Comparison of ENCODE assay signal across 11 cellular contexts in the genomic region with DNA sequence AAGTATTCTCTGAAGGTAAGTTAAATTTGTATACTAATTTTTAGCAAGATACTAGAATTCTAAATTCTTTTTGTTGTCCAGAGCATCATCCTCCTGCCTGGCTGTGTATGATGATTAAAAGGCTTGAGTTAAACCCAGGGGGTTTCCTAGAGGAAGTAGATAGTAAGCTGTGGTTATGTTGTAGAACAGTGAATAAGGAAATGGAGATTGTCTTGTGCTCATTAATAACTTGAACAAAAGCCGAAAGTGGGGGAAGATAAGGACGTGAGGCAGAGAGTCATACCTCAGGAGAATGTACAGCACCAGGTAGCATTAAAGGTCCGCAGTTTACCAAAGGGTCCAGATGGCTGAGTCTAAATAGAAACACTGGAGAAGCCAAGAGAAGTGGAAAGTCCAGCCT. TPM values are rescaled to one million over a fixed set of nuclear protein-coding genes. Genes with fewer than 3 reads are reported as not detected.
DNase-seq lines count a peak whose midpoint lies in the region; ATAC-seq and TF ChIP-seq lines count a peak whose summit lies in the region.
"Had no signal": no experiment of that assay in that cellular context is flagged by ENCODE, and none has a peak within 500 bp of the region (broad histone marks: within the 10 kb centered on the region; RNA-seq: fewer than 3 reads in every experiment).

No MANE protein-coding gene starts in this region.

- H3F3A ChIP-seq in PC-3 (ENCODE audit: low read length, unreplicated experiment): peaks cover 3% of the 10 kb centered on the region
- peaks cover 66% of the 10 kb centered on the region for H3F3A ChIP-seq in PC-9 (ENCODE audit: insufficient read depth, low read depth)

- H2AFZ ChIP-seq in PC-3 (ENCODE audit: low read length) (no peak overlapping the region), PC-9 (no peak overlapping the region)

- H3K4me3 ChIP-seq in PC-3 (ENCODE audit: low read length): no peak overlapping the region
- H3K4me3 ChIP-seq in PC-9: no peak overlapping the region
- H3K4me3 ChIP-seq: sigmoid colon had no signal

- H3K27ac Mint-ChIP-seq in naive B cell: peak overlapping the region; percentile 30 to 80 (median 58)

- peaks cover 18 to 21% of the 10 kb centered on the region in 2 donors for H3K36me3 Mint-ChIP-seq in naive B cell

- no peaks in the 10 kb centered on the region for H3K27me3 Mint-ChIP-seq in naive B cell

- BruUV-seq in PC-3 (replicated peaks; lab: Mats Ljungman, UMichigan): TSS peak; percentile 20
- no TSS peak for BruUV-seq in PC-9 (replicated peaks; lab: Mats Ljungman, UMichigan)

- H3K9me2 ChIP-seq in PC-3 (replicated peaks; ENCODE audit: low read length): no peaks in the 10 kb centered on the region
- H3K9me2 ChIP-seq in PC-9 (ENCODE audit: insufficient read depth): no peaks in the 10 kb centered on the region

- H3K27me3 ChIP-seq in PC-3 (ENCODE audit: low read length) (no peaks in the 10 kb centered on the region), PC-9 (ENCODE audit: insufficient read depth, low read depth) (no peaks in the 10 kb centered on the region)
- H3K27me3 ChIP-seq: sigmoid colon had no signal

- no peak overlapping the region for H3K9ac ChIP-seq in PC-3 (ENCODE audit: low read length)

- intact Hi-C loops in PC-3 (cut with micrococcal nuclease) (no loop called here), PC-9 (cut with micrococcal nuclease; ENCODE audit: unreplicated experiment) (no loop called here)

- ATAC-seq in GM18511 (IDR thresholded peaks at IDR 0.05; ENCODE audit: unreplicated experiment): peak; percentile 85
- ATAC-seq in GM21825 (IDR thresholded peaks at IDR 0.05; ENCODE audit: unreplicated experiment): peak; percentile 86
- no peak for ATAC-seq in PC-3
- ATAC-seq in naive B cell (ENCODE audit: low read depth in 2 of 2): peak; percentile 98

- H3K4me2 ChIP-seq in PC-3 (ENCODE audit: low read length): no peak overlapping the region
- H3K4me2 ChIP-seq in PC-9: no peak overlapping the region

- H3K27ac ChIP-seq in PC-3 (ENCODE audit: low read length) (no peak overlapping the region), PC-9 (no peak overlapping the region)
- H3K27ac ChIP-seq: sigmoid colon had no signal

- H4K20me1 ChIP-seq in PC-3 (ENCODE audit: low read length) (no peaks in the 10 kb centered on the region), PC-9 (ENCODE audit: insufficient read depth) (peaks cover 39% of the 10 kb centered on the region)

- DNase-seq in PC-3 (no peak), naive B cell (peak; percentile 71), PC-9 (no peak), KG1 (lab: John Stamatoyannopoulos, UW) (no peak), NCI-H2227 (lab: John Stamatoyannopoulos, UW; ENCODE audit: unreplicated experiment) (no peak), iPS-NIHi7 (ENCODE audit: extremely low spot score) (no peak)
- DNase-seq: activated CD4-positive, alpha-beta T cell treated with anti-CD3 and anti-CD28 coated beads, Interleukin-2, amount 50 U/mL, for 48 hours; NCI-H510A; sigmoid colon had no signal

- peaks cover 12 to 21% (median 14%) of the 10 kb centered on the region in 3 donors for H3K4me1 Mint-ChIP-seq in naive B cell

- CTCF ChIA-PET in PC-3 (lab: Charles Lee): no interaction called here
- CTCF ChIA-PET in PC-9 (lab: Charles Lee): no interaction called here

- H3K36me3 ChIP-seq in PC-3 (ENCODE audit: low read depth, low read length): peaks cover 28% of the 10 kb centered on the region
- H3K36me3 ChIP-seq in PC-9 (ENCODE audit: low read depth): peaks cover 68% of the 10 kb centered on the region

- TF ChIP-seq CTCF in PC-3 (conservative IDR thresholded peaks at IDR 0.05; ENCODE audit: low read depth, low read length) (no peak), PC-9 (conservative IDR thresholded peaks at IDR 0.05) (no peak)

- peak overlapping the region; percentile 0 to 78 (median 48) for H3K4me3 Mint-ChIP-seq in naive B cell

- no peaks in the 10 kb centered on the region for H3K9me3 Mint-ChIP-seq in naive B cell

- H3K9me3 ChIP-seq in PC-3 (ENCODE audit: low read length): no peaks in the 10 kb centered on the region
- H3K9me3 ChIP-seq in PC-9 (ENCODE audit: insufficient read depth, low read depth): no peaks in the 10 kb centered on the region
- H3K9me3 ChIP-seq: sigmoid colon had no signal

- H3K4me1 ChIP-seq in PC-3 (ENCODE audit: insufficient read depth, low read length) (peaks cover 15% of the 10 kb centered on the region), PC-9 (replicated peaks; ENCODE audit: insufficient read depth) (no peaks in the 10 kb centered on the region)
- H3K4me1 ChIP-seq: sigmoid colon had no signal

- POLR2A ChIA-PET in PC-3 (lab: Charles Lee; ENCODE audit: unreplicated experiment): no interaction called here
- POLR2A ChIA-PET in PC-9 (lab: Charles Lee; ENCODE audit: unreplicated experiment): no interaction called here

- H3K79me2 ChIP-seq in PC-3 (ENCODE audit: low read length) (no peaks in the 10 kb centered on the region), PC-9 (ENCODE audit: low read depth) (no peaks in the 10 kb centered on the region)

RNA-seq across cellular contexts. Expression of a gene that starts 42.0 kb away (rescaled TPM):
- total RNA-seq in PC-3 (2014; rRNA removed): 299 and 324 TPM in 2 replicates
- under 1 TPM in 2 of 6 donors, not detected in 4; 0.80 to 1.00 TPM for polyA plus RNA-seq in naive B cell (ENCODE audit: low read depth in 6 of 6)
- 64.4 and 66.8 TPM in 2 replicates for total RNA-seq in PC-9 (2021)

RNA-seq across cellular contexts. Expression of a gene that starts 48.4 kb away (rescaled TPM):
- total RNA-seq in PC-3 (2014; rRNA removed) (51.2 and 72.9 TPM in 2 replicates), PC-9 (2021) (22.5 and 25.9 TPM in 2 replicates)
- 10 to 100 TPM in 1 of 6 donors, 1 to 10 TPM in 5; 6.2 to 13.9 (median 8.3) TPM for polyA plus RNA-seq in naive B cell (ENCODE audit: low read depth in 6 of 6)
